ENCODE assay signal across 21 cellular contexts in genomic region chr18:74739926-74740325, GRCh38.
"Had no signal": no experiment of that assay in that cellular context is flagged by ENCODE, and none has a peak within 500 bp of the region (broad histone marks: within the 10 kb centered on the region; RNA-seq: fewer than 3 reads in every experiment).

No MANE protein-coding gene starts in this region.

- H3K36me3 ChIP-seq: MG63 had no signal

- H3K27me3 ChIP-seq: MG63 had no signal

- DNase-seq: activated CD4-positive, alpha-beta memory T cell treated with anti-CD3 and anti-CD28 coated beads for 36 hours; activated CD4-positive, alpha-beta T cell treated with anti-CD3 and anti-CD28 coated beads, Interleukin-2, amount 10 ng/mL, durations not matched to agents 7 days and 5 days; activated CD4-positive, CD25-positive, alpha-beta regulatory T cell; activated CD8-positive, alpha-beta memory T cell treated with anti-CD3 and anti-CD28 coated beads for 24 hours; activated effector memory CD4-positive, alpha-beta T cell treated with anti-CD3 and anti-CD28 coated beads, Interleukin-2, amount 50 U/mL, for 16 hours; activated naive CD4-positive, alpha-beta T cell treated with Interleukin-2 at 50 U/mL for 16 hours; activated T-cell treated with anti-CD3 and anti-CD28 coated beads, Interleukin-2, amount 50 U/mL, for 4 hours; amygdala; MG63; NCI-H1105; NCI-H1436 treated with DMSO at 0.1 percent for 48 hours; NCI-H187; NCI-H2081 treated with DMSO at 0.1 percent for 48 hours; NCI-H446; NCI-H524 treated with DMSO at 0.1 percent for 48 hours; NCI-H82; SIG-M5; T-helper 17 cell; T-helper 9 cell had no signal

- H3K9me3 ChIP-seq: MG63 had no signal

- H3K4me3 ChIP-seq: MG63 had no signal

- ATAC-seq: activated T-cell treated with anti-CD3 and anti-CD28 coated beads, Interleukin-2, amount 50 U/mL, for 4 hours; T-helper 17 cell had no signal

- FAIRE-seq: astrocyte, TTC549 had no signal
